In the genomic region with DNA sequence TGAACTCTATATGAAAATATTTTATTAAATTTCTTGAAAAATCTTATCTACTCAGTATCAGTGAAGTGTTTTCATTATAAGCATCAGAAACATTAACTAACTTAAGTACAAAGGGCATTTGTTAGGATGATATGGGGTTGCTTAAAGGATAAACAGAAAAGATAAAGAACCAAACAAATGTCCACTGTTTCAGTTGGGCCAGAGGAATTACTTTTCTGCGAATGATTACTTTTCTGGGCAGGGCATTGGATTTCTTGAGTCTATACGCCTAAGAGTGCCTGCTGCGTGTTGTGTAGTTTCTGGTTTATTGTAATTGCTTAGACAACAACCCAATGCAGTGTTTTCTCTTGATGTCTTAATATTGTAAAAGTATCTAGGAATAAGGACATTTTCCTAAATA, we compare ENCODE assay signal across 24 cellular contexts. TPM values are rescaled to one million over a fixed set of nuclear protein-coding genes. Genes with fewer than 3 reads are reported as not detected.
A peak's percentile ranks its signal among the peaks of the same experiment; 100 is the strongest.
DNase-seq lines count a peak whose midpoint lies in the region; ATAC-seq, FAIRE-seq and TF ChIP-seq lines count a peak whose summit lies in the region.
"Had no signal": no experiment of that assay in that cellular context is flagged by ENCODE, and none has a peak within 500 bp of the region (broad histone marks: within the 10 kb centered on the region; RNA-seq: fewer than 3 reads in every experiment).

No MANE protein-coding gene starts in this region.

- H3K4me3 ChIP-seq in small intestine (ENCODE audit: low read depth in 1 of 2, low read length in 2 of 2), result no peak overlapping the region
- H3K4me3 ChIP-seq in brain microvascular endothelial cell (ENCODE audit: low read depth, low read length), result no peak overlapping the region
- H3K4me3 ChIP-seq: BLaER1 treated with 17β-estradiol and CSF1 and Interleukin-3, amounts not matched to agents 10 nM and 100 nM; GM12878 had no signal

- 20 to 67% (median 48%) methylated on average over 3 of the region's 3 CpGs for WGBS in small intestine, 3 donors

- H3K27me3 ChIP-seq in small intestine (ENCODE audit: control insufficient read depth in 2 of 2, insufficient read depth in 2 of 2, low read length in 2 of 2) (no peaks in the 10 kb centered on the region), brain microvascular endothelial cell (replicated peaks) (no peaks in the 10 kb centered on the region)
- H3K27me3 ChIP-seq: BLaER1 treated with 17β-estradiol and CSF1 and Interleukin-3, amounts not matched to agents 10 nM and 100 nM had no signal

- ATAC-seq in left colon, result peak; percentile 45
- ATAC-seq: CD8-positive, alpha-beta T cell; GM12878 had no signal

- no peak for FAIRE-seq in small intestine (lab: Jason Lieb, UNC)
- FAIRE-seq: A204.1, GM12878, GM19239 had no signal

- peak; percentile 3 for DNase-seq in COLO829 (ENCODE audit: low spot score)
- DNase-seq in foreskin melanocyte, result peak; percentile 55
- no peak for DNase-seq in left colon
- peak; percentile 40 for DNase-seq in small intestine
- no peak for DNase-seq in ecto neural progenitor cell (ENCODE audit: low spot score)
- no peak for DNase-seq in brain microvascular endothelial cell
- no peak for DNase-seq in AML-193 (lab: John Stamatoyannopoulos, UW)
- DNase-seq: 8988T; ACHN; CD4-positive, alpha-beta T cell; CD8-positive, alpha-beta T cell; COR-L47; DMS 273 treated with DMSO at 0.1 percent for 48 hours; DMS153; DMS53; DMS79; DND-41; EL; GDM1 had no signal

- in situ Hi-C loops in brain microvascular endothelial cell (cut with HindIII; ENCODE audit: low pct_ligation_motif_present, low sequenced_read_pairs), result no loop called here

- intact Hi-C loops in left colon (cut with DNase I, micrococcal nuclease), result no loop called here

- TF ChIP-seq CTCF in brain microvascular endothelial cell (IDR thresholded peaks at IDR 0.05; ENCODE audit: low read depth, low read length, missing control alignments), result no peak

- H3K9me3 ChIP-seq in small intestine (ENCODE audit: control insufficient read depth, low read depth), result no peaks in the 10 kb centered on the region
- H3K9me3 ChIP-seq: BLaER1 treated with 17β-estradiol and CSF1 and Interleukin-3, amounts not matched to agents 10 nM and 100 nM had no signal

- H3K27ac ChIP-seq in small intestine (ENCODE audit: low read depth in 1 of 2, low read length in 1 of 2) (no peak overlapping the region), brain microvascular endothelial cell (no peak overlapping the region)
- H3K27ac ChIP-seq: BLaER1 treated with 17β-estradiol and CSF1 and Interleukin-3, amounts not matched to agents 10 nM and 100 nM; C4-2B had no signal

- H3K4me1 ChIP-seq in small intestine (ENCODE audit: control insufficient read depth in 2 of 2, insufficient read depth in 1 of 2, low read depth in 1 of 2, low read length in 1 of 2), result no peaks in the 10 kb centered on the region
- H3K4me1 ChIP-seq: BLaER1 treated with 17β-estradiol and CSF1 and Interleukin-3, amounts not matched to agents 10 nM and 100 nM had no signal

- H3K36me3 ChIP-seq in small intestine (ENCODE audit: control insufficient read depth in 2 of 2, insufficient read depth in 2 of 2, low read length in 2 of 2) (no peaks in the 10 kb centered on the region), brain microvascular endothelial cell (replicated peaks) (no peaks in the 10 kb centered on the region)
- H3K36me3 ChIP-seq: BLaER1 treated with 17β-estradiol and CSF1 and Interleukin-3, amounts not matched to agents 10 nM and 100 nM had no signal

RNA-seq across cellular contexts. Expression of gene NEO1, which starts 52.8 kb away (rescaled TPM):
- total RNA-seq in left colon, result 100 to 1,000 TPM; 129 to 202 TPM
- polyA plus RNA-seq in small intestine, result 10 to 100 TPM in 2 of 3 donors, 1 to 10 TPM in 1; 8.4 to 28.8 (median 14.5) TPM

Comparison
In these comparisons a context has a peak if more than half of its experiments do, and no peak if none do; other contexts are left out.
1. DNase-seq: peak in COLO829 (single experiment), foreskin melanocyte (single experiment) and small intestine (single experiment); none in left colon (0 of 2), ecto neural progenitor cell (single experiment), brain microvascular endothelial cell (single experiment) and AML-193 (0 of 2).